9 cellular contexts compared by ENCODE assay signal in genomic region chr20:45372646-45373352, GRCh38. TPM values are rescaled to one million over a fixed set of nuclear protein-coding genes. Genes with fewer than 3 reads are reported as not detected.
DNase-seq lines count a peak whose midpoint lies in the region; ATAC-seq, FAIRE-seq and TF ChIP-seq lines count a peak whose summit lies in the region.
"Had no signal": no experiment of that assay in that cellular context is flagged by ENCODE, and none has a peak within 500 bp of the region (broad histone marks: within the 10 kb centered on the region; RNA-seq: fewer than 3 reads in every experiment).

No MANE protein-coding gene starts in this region.

- peaks cover 14 to 52% (median 28%) of the 10 kb centered on the region in 4 donors for H3K4me1 Mint-ChIP-seq in CD4-positive, CD25-positive, alpha-beta regulatory T cell
- H3K4me1 Mint-ChIP-seq in WTC11, result peaks cover 13% of the 10 kb centered on the region

- peak overlapping the region in 2 of 3 donors; percentile 94 for H3K27ac Mint-ChIP-seq in CD4-positive, CD25-positive, alpha-beta regulatory T cell
- H3K27ac Mint-ChIP-seq in WTC11, result no peak overlapping the region

- H3K36me3 Mint-ChIP-seq in CD4-positive, CD25-positive, alpha-beta regulatory T cell, result peaks cover 7% of the 10 kb centered on the region
- no peaks in the 10 kb centered on the region; the same call in 1 of the 2 replicates for H3K36me3 Mint-ChIP-seq in WTC11

- CTCF ChIA-PET in WTC11 (lab: Charles Lee), result interaction anchor here (0.6 to 5.5 kb wide), 41 partner anchors 11 to 398 kb away, joined by 3 to 164 read pairs (median 11); partner anchors contain the start of genes DBNDD2, MATN4, PIGT and RBPJL

- TF ChIP-seq CTCF in WTC11 (IDR thresholded peaks at IDR 0.05) (no peak), heart right ventricle (IDR thresholded peaks at IDR 0.05) (no peak), pancreas (IDR thresholded peaks at IDR 0.05) (no peak)

- intact Hi-C loops in heart right ventricle (cut with DNase I), result loop anchor here in 8 of 10 donors (2.0 to 5.0 kb wide), 6 partner anchors 35 to 65 kb away; partner anchors contain the start of genes DBNDD2 (in 3 of the 8) and PIGT (in 1 of the 8)
- intact Hi-C loops in pancreas (cut with DNase I), result loop anchor here in 1 of 3 donors (5.0 kb wide), 1 partner anchor 65 kb away; no protein-coding TSS in a partner anchor

- no peak for FAIRE-seq in pancreas (lab: Jason Lieb, UNC)

- H3K27me3 ChIP-seq in CD4-positive, CD25-positive, alpha-beta regulatory T cell (ENCODE audit: control insufficient read depth, insufficient read depth, low read length), result no peaks in the 10 kb centered on the region
- H3K27me3 ChIP-seq in heart right ventricle (no peaks in the 10 kb centered on the region), pancreas (no peaks in the 10 kb centered on the region)
- H3K27me3 ChIP-seq: MG63 had no signal

- ATAC-seq in CD4-positive, CD25-positive, alpha-beta regulatory T cell (ENCODE audit: low read depth in 2 of 2), result no peak
- ATAC-seq in WTC11 (peak; percentile 73), heart right ventricle (peak; percentile 50 to 84 (median 78)), pancreas (peak; percentile 43 to 72 (median 57)), HG03342 (IDR thresholded peaks at IDR 0.05; ENCODE audit: unreplicated experiment) (no peak)

- H3K27ac ChIP-seq in CD4-positive, CD25-positive, alpha-beta regulatory T cell (ENCODE audit: insufficient read depth, low read length, poor library complexity, severe bottlenecking), result peak overlapping the region; percentile 74
- H3K27ac ChIP-seq in heart right ventricle (peak overlapping the region in 9 of 10 donors; percentile 39 to 85 (median 70)), pancreas (peak overlapping the region in 1 of 4 donors; percentile 6)

- no peaks in the 10 kb centered on the region for H3K27me3 Mint-ChIP-seq in CD4-positive, CD25-positive, alpha-beta regulatory T cell
- H3K27me3 Mint-ChIP-seq in WTC11 (ENCODE audit: low read depth), result peaks cover 6% of the 10 kb centered on the region

- WGBS in heart right ventricle, 2 donors, result 29 to 39% methylated on average over 30 of the region's 30 CpGs
- 51 to 54% methylated on average over 30 of the region's 30 CpGs for WGBS in pancreas, 2 donors

- H3K4me3 Mint-ChIP-seq in CD4-positive, CD25-positive, alpha-beta regulatory T cell, result peak overlapping the region; percentile 88 to 92 (median 91)
- peak overlapping the region; percentile 73 for H3K4me3 Mint-ChIP-seq in WTC11

- H3K36me3 ChIP-seq in CD4-positive, CD25-positive, alpha-beta regulatory T cell (ENCODE audit: control insufficient read depth, insufficient read depth, low read length), result peaks cover 3% of the 10 kb centered on the region
- peaks cover 0 to 19% (median 3%) of the 10 kb centered on the region in 9 donors for H3K36me3 ChIP-seq in heart right ventricle
- peaks cover 0 to 6% (median 0%) of the 10 kb centered on the region in 3 donors for H3K36me3 ChIP-seq in pancreas

- H3K4me3 ChIP-seq in CD4-positive, CD25-positive, alpha-beta regulatory T cell (ENCODE audit: low read depth, low read length), result peak overlapping the region; percentile 85
- H3K4me3 ChIP-seq in heart right ventricle (peak overlapping the region; percentile 22 to 66 (median 62)), pancreas (peak overlapping the region in 3 of 4 donors; percentile 26 to 54 (median 48))
- H3K4me3 ChIP-seq: MG63 had no signal

- peaks cover 27% of the 10 kb centered on the region for H3K4me1 ChIP-seq in CD4-positive, CD25-positive, alpha-beta regulatory T cell (ENCODE audit: control insufficient read depth, insufficient read depth, low read length, poor library complexity, severe bottlenecking)
- H3K4me1 ChIP-seq in heart right ventricle, result peaks cover 0 to 34% (median 11%) of the 10 kb centered on the region in 9 donors
- no peaks in the 10 kb centered on the region for H3K4me1 ChIP-seq in pancreas

- no peaks in the 10 kb centered on the region for H3K9me3 ChIP-seq in CD4-positive, CD25-positive, alpha-beta regulatory T cell (ENCODE audit: control insufficient read depth in 2 of 2, low read length in 2 of 2)
- H3K9me3 ChIP-seq in heart right ventricle, result no peaks in the 10 kb centered on the region
- no peaks in the 10 kb centered on the region for H3K9me3 ChIP-seq in pancreas
- H3K9me3 ChIP-seq: MG63 had no signal

- POLR2A ChIA-PET in WTC11 (lab: Charles Lee), result interaction anchor here (0.5 to 2.1 kb wide), 7 partner anchors 23 to 64 kb away, joined by 3 to 9 read pairs (median 6); partner anchors contain the start of genes PIGT and SDC4

- no peak for DNase-seq in CD4-positive, CD25-positive, alpha-beta regulatory T cell
- peak; percentile 62 for DNase-seq in WTC11 (ENCODE audit: low spot score)
- peak in 1 of 2 donors; percentile 52 for DNase-seq in heart right ventricle
- peak in 2 of 6 donors; percentile 53 to 70 for DNase-seq in pancreas
- DNase-seq in NCI-H82 treated with DMSO at 0.1 percent for 48 hours (lab: John Stamatoyannopoulos, UW; ENCODE audit: unreplicated experiment), result no peak
- no peak for DNase-seq in activated CD4-positive, CD25-positive, alpha-beta regulatory T cell treated with anti-CD3 and anti-CD28 coated beads, Interleukin-2, amount 50 U/mL, for 72 hours
- DNase-seq in NCI-H1930 (lab: John Stamatoyannopoulos, UW), result no peak
- DNase-seq: MG63 had no signal

- peaks cover 0 to 3% (median 0%) of the 10 kb centered on the region in 7 donors for H3K9me3 Mint-ChIP-seq in CD4-positive, CD25-positive, alpha-beta regulatory T cell
- no peaks in the 10 kb centered on the region for H3K9me3 Mint-ChIP-seq in WTC11

TF ChIP-seq in WTC11, 78 proteins besides CTCF, POLR2A, EP300 and RAD21:
- TF ChIP-seq FOXJ3 (CRISPR knock-in tag; IDR thresholded peaks at IDR 0.05; ENCODE audit: borderline replicate concordance), result no peak
- TF ChIP-seq, protein P1, sequence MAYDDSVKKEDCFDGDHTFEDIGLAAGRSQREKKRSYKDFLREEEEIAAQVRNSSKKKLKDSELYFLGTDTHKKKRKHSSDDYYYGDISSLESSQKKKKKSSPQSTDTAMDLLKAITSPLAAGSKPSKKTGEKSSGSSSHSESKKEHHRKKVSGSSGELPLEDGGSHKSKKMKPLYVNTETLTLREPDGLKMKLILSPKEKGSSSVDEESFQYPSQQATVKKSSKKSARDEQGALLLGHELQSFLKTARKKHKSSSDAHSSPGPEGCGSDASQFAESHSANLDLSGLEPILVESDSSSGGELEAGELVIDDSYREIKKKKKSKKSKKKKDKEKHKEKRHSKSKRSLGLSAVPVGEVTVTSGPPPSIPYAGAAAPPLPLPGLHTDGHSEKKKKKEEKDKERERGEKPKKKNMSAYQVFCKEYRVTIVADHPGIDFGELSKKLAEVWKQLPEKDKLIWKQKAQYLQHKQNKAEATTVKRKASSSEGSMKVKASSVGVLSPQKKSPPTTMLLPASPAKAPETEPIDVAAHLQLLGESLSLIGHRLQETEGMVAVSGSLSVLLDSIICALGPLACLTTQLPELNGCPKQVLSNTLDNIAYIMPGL (CRISPR knock-in tag; IDR thresholded peaks at IDR 0.05), result 0 out of 2 replicates have a peak, but pooled peaks have one; percentile 3

RNA-seq across cellular contexts. Expression of gene TP53TG5, which starts 5.3 kb away (rescaled TPM):
- not detected for total RNA-seq in CD4-positive, CD25-positive, alpha-beta regulatory T cell
- polyA plus RNA-seq in CD4-positive, CD25-positive, alpha-beta regulatory T cell, result under 1 TPM; 0.18 to 0.56 (median 0.23) TPM
- total RNA-seq in WTC11 (2021) (0.37 to 0.85 TPM in 2 of 3 replicates, not detected in the other), heart right ventricle (1 to 10 TPM in 8 of 10 donors, under 1 TPM in 2; 0.59 to 2.4 (median 1.3) TPM), pancreas (under 1 TPM in 1 of 6 donors, not detected in 5; 0.44 TPM)
- polyA plus RNA-seq in heart right ventricle (1 to 10 TPM in 1 of 2 donors, under 1 TPM in 1; 0.43 to 1.1 TPM), pancreas (not detected)

RNA-seq across cellular contexts. Expression of gene SYS1, which starts 9.8 kb away (rescaled TPM):
- total RNA-seq in CD4-positive, CD25-positive, alpha-beta regulatory T cell, result 94.2 TPM
- 10 to 100 TPM; 38.4 to 54.3 (median 42.0) TPM for polyA plus RNA-seq in CD4-positive, CD25-positive, alpha-beta regulatory T cell
- total RNA-seq in WTC11 (2021) (15.4 to 20.1 TPM (median 16.4 TPM) in 3 replicates), heart right ventricle (10 to 100 TPM; 13.9 to 27.9 (median 18.2) TPM), pancreas (10 to 100 TPM; 11.1 to 19.0 (median 16.5) TPM)
- polyA plus RNA-seq in heart right ventricle (10 to 100 TPM; 11.7 to 34.5 TPM), pancreas (10 to 100 TPM in 1 of 2 donors, 1 to 10 TPM in 1; 9.6 to 13.7 TPM)

RNA-seq across cellular contexts. Expression of gene SDC4, which starts 24.6 kb away (rescaled TPM):
- total RNA-seq in CD4-positive, CD25-positive, alpha-beta regulatory T cell, result 8.2 TPM
- 1 to 10 TPM; 2.2 to 6.3 (median 3.7) TPM for polyA plus RNA-seq in CD4-positive, CD25-positive, alpha-beta regulatory T cell
- total RNA-seq in WTC11 (2021) (64.0 to 69.6 TPM (median 69.5 TPM) in 3 replicates), heart right ventricle (100 to 1,000 TPM in 5 of 10 donors, 10 to 100 TPM in 5; 66.9 to 161 (median 102) TPM), pancreas (100 to 1,000 TPM in 2 of 6 donors, 10 to 100 TPM in 4; 50.9 to 208 (median 56.0) TPM)
- polyA plus RNA-seq in heart right ventricle (10 to 100 TPM; 48.4 to 64.5 TPM), pancreas (10 to 100 TPM; 48.2 to 54.8 TPM)

RNA-seq across cellular contexts. Expression of gene DBNDD2, which starts 35.3 kb away (rescaled TPM):
- total RNA-seq in CD4-positive, CD25-positive, alpha-beta regulatory T cell, result 15.1 TPM
- 10 to 100 TPM; 19.5 to 23.5 (median 21.7) TPM for polyA plus RNA-seq in CD4-positive, CD25-positive, alpha-beta regulatory T cell
- total RNA-seq in WTC11 (2021) (58.7 to 65.8 TPM (median 61.1 TPM) in 3 replicates), heart right ventricle (100 to 1,000 TPM; 284 to 676 (median 334) TPM), pancreas (10 to 100 TPM; 11.6 to 25.7 (median 17.9) TPM)
- polyA plus RNA-seq in heart right ventricle (100 to 1,000 TPM; 353 to 381 TPM), pancreas (10 to 100 TPM; 21.2 to 31.0 TPM)

RNA-seq across cellular contexts. Expression of gene PIGT, which starts 43.1 kb away (rescaled TPM):
- 137 TPM for total RNA-seq in CD4-positive, CD25-positive, alpha-beta regulatory T cell
- 100 to 1,000 TPM in 1 of 4 donors, 10 to 100 TPM in 3; 80.3 to 102 (median 91.7) TPM for polyA plus RNA-seq in CD4-positive, CD25-positive, alpha-beta regulatory T cell
- total RNA-seq in WTC11 (2021) (63.7 to 67.7 TPM (median 67.7 TPM) in 3 replicates), heart right ventricle (100 to 1,000 TPM; 130 to 221 (median 144) TPM), pancreas (10 to 100 TPM; 35.3 to 59.1 (median 46.2) TPM)
- polyA plus RNA-seq in heart right ventricle (100 to 1,000 TPM in 1 of 2 donors, 10 to 100 TPM in 1; 72.9 to 155 TPM), pancreas (10 to 100 TPM; 60.7 to 69.1 TPM)

Comparison
In these comparisons a context has a peak if more than half of its experiments do, and no peak if none do; other contexts are left out.
1. ATAC-seq: peak in WTC11 (single experiment), heart right ventricle (8 of 8) and pancreas (4 of 4); none in CD4-positive, CD25-positive, alpha-beta regulatory T cell (0 of 2) and HG03342 (single experiment).
2. Peak in every context shown above with its lines, with median percentiles within 50 percentile points of each other: H3K4me3 ChIP-seq.